ENCODE assay signal across 17 cellular contexts in the genomic region with DNA sequence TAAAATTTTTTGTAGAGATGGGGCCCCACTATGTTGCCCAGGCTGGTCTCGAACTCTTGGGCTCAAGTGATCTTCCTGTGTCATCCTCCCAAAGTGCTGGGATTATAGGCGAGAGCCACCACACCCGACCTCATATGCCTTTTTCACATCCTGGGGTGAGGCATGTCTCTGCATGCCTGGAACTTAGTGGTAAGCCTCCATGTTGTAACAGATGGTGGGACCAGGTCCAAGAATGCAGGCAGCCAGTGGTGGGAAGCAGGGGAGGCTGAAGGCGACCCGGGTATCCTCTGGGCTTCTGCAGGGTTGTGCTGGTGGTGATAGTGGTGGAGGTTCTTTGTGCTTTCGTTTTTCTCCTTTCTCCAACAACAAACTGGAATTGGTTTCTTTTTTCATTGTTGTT. TPM values are rescaled to one million over a fixed set of nuclear protein-coding genes. Genes with fewer than 3 reads are reported as not detected.
DNase-seq lines count a peak whose midpoint lies in the region; ATAC-seq and TF ChIP-seq lines count a peak whose summit lies in the region.
"Had no signal": no experiment of that assay in that cellular context is flagged by ENCODE, and none has a peak within 500 bp of the region (broad histone marks: within the 10 kb centered on the region; RNA-seq: fewer than 3 reads in every experiment).

No MANE protein-coding gene starts in this region.

- no peaks in the 10 kb centered on the region for H3K36me3 ChIP-seq in mammary epithelial cell (ENCODE audit: insufficient read depth, low read length)
- H3K36me3 ChIP-seq: tibial artery had no signal

- H3K4me1 ChIP-seq in mammary epithelial cell (ENCODE audit: insufficient read depth, low read length) = no peaks in the 10 kb centered on the region
- H3K4me1 ChIP-seq: tibial artery had no signal

- CTCF ChIA-PET in mammary epithelial cell (lab: Charles Lee; ENCODE audit: low non-redundant PET) = no interaction called here
- CTCF ChIA-PET in activated CD4-positive, alpha-beta memory T cell treated with anti-CD3 and anti-CD28 coated beads, Interleukin-2, amount 10 ng/mL, durations not matched to agents 7 days and 5 days (lab: Charles Lee) = no interaction called here

- H3K4me3 ChIP-seq in mammary epithelial cell (replicated peaks in 1 of 3; ENCODE audit: insufficient read depth in 1 of 3, low read depth in 2 of 3, low read length in 3 of 3) = no peak overlapping the region
- H3K4me3 ChIP-seq: skin epidermis, tibial artery had no signal

- DNase-seq in G401 (ENCODE audit: low spot score) (peak; percentile 11), MV-4-11 (lab: John Stamatoyannopoulos, UW) (peak; percentile 30), mammary epithelial cell (peak; percentile 72), non-pigmented ciliary epithelial cell (ENCODE audit: low read depth) (peak; percentile 11), head of caudate nucleus (no peak), ACHN (no peak)
- DNase-seq in stimulated activated naive CD8-positive, alpha-beta T cell treated with anti-CD3 and anti-CD28 coated beads, Interleukin-15, Interleukin-2, amounts not matched to agents 100 U/mL and 50 U/mL, for 24 hours = no peak
- DNase-seq in activated CD4-positive, alpha-beta memory T cell treated with anti-CD3 and anti-CD28 coated beads, Interleukin-2, amount 10 ng/mL, durations not matched to agents 7 days and 5 days = no peak
- DNase-seq: activated CD4-positive, alpha-beta T cell treated with anti-CD3 and anti-CD28 coated beads for 48 hours; activated gamma-delta T cell treated with Interleukin-2 at 50 U/mL for 16 hours; NK-92 treated with Interleukin-12 subunit alpha and Interleukin-12 subunit beta, amount 100 ng/mL, for 24 hours; SW 1271; tibial artery had no signal

- in situ Hi-C loops in G401 (cut with HindIII; ENCODE audit: low sequenced_read_pairs) = no loop called here
- in situ Hi-C loops in mammary epithelial cell (cut with MboI; ENCODE audit: low sequenced_read_pairs in 2 of 2) = no loop called here
- in situ Hi-C loops in ACHN (cut with HindIII; ENCODE audit: low pct_ligation_motif_present, low pct_unique_long_range_greater_than_20kb, low sequenced_read_pairs) = no loop called here

- H3K9me3 Mint-ChIP-seq in activated CD4-positive, alpha-beta memory T cell treated with anti-CD3 and anti-CD28 coated beads, Interleukin-2, amount 10 ng/mL, durations not matched to agents 7 days and 5 days = no peaks in the 10 kb centered on the region

- peaks cover 3% of the 10 kb centered on the region for H3K4me1 Mint-ChIP-seq in activated CD4-positive, alpha-beta memory T cell treated with anti-CD3 and anti-CD28 coated beads, Interleukin-2, amount 10 ng/mL, durations not matched to agents 7 days and 5 days

- H3K4me2 ChIP-seq in mammary epithelial cell (ENCODE audit: insufficient read depth, low read depth, low read length) = no peak overlapping the region

- H3K27ac ChIP-seq in mammary epithelial cell (ENCODE audit: insufficient read depth, low read depth, low read length) = no peak overlapping the region
- H3K27ac ChIP-seq: skin epidermis, tibial artery had no signal

- no peak for TF ChIP-seq CTCF in mammary epithelial cell (conservative IDR thresholded peaks at IDR 0.05 in 1 of 2, IDR thresholded peaks at IDR 0.05 in 1 of 2; ENCODE audit: extremely low read depth in 1 of 2, insufficient read depth in 1 of 2, low read depth in 1 of 2, low read length in 2 of 2)

- dilution Hi-C loops in mammary epithelial cell (cut with HindIII; ENCODE audit: low sequenced_read_pairs) = no loop called here

- POLR2A ChIA-PET in activated CD4-positive, alpha-beta memory T cell treated with anti-CD3 and anti-CD28 coated beads, Interleukin-2, amount 10 ng/mL, durations not matched to agents 7 days and 5 days (lab: Charles Lee) = no interaction called here

- no peaks in the 10 kb centered on the region for H3K79me2 ChIP-seq in mammary epithelial cell (ENCODE audit: insufficient read depth, low read length)

- H3K27ac Mint-ChIP-seq in activated CD4-positive, alpha-beta memory T cell treated with anti-CD3 and anti-CD28 coated beads, Interleukin-2, amount 10 ng/mL, durations not matched to agents 7 days and 5 days = no peak overlapping the region

- H2AFZ ChIP-seq in mammary epithelial cell (ENCODE audit: low read depth, low read length) = peak overlapping the region; percentile 32

- no peak overlapping the region for H3K4me3 Mint-ChIP-seq in activated CD4-positive, alpha-beta memory T cell treated with anti-CD3 and anti-CD28 coated beads, Interleukin-2, amount 10 ng/mL, durations not matched to agents 7 days and 5 days

- H3K9me3 ChIP-seq in mammary epithelial cell (replicated peaks; ENCODE audit: insufficient read depth, low read length) = peaks cover under 1% of the 10 kb centered on the region

- intact Hi-C loops in mammary epithelial cell (cut with micrococcal nuclease) (no loop called here), head of caudate nucleus (cut with DNase I) (no loop called here)

- BruUV-seq in mammary epithelial cell (replicated peaks; lab: Mats Ljungman, UMichigan) = no TSS peak

- H3K27me3 Mint-ChIP-seq in activated CD4-positive, alpha-beta memory T cell treated with anti-CD3 and anti-CD28 coated beads, Interleukin-2, amount 10 ng/mL, durations not matched to agents 7 days and 5 days = peaks cover 17% of the 10 kb centered on the region

- 6% methylated on average over 6 of the region's 6 CpGs for WGBS in mammary epithelial cell (ENCODE audit: low coverage, missing lambda C conversion rate)

- no peaks in the 10 kb centered on the region for H4K20me1 ChIP-seq in mammary epithelial cell (ENCODE audit: insufficient read depth, low read length)

- H3K27me3 ChIP-seq in mammary epithelial cell (ENCODE audit: insufficient read depth, low read length) = no peaks in the 10 kb centered on the region

- H3K36me3 Mint-ChIP-seq in activated CD4-positive, alpha-beta memory T cell treated with anti-CD3 and anti-CD28 coated beads, Interleukin-2, amount 10 ng/mL, durations not matched to agents 7 days and 5 days (ENCODE audit: low read depth) = no peaks in the 10 kb centered on the region

- no peak for ATAC-seq in stimulated activated naive CD8-positive, alpha-beta T cell treated with anti-CD3 and anti-CD28 coated beads, Interleukin-15, Interleukin-2, amounts not matched to agents 100 U/mL and 50 U/mL, for 24 hours
- ATAC-seq: left lobe of liver had no signal

- no peak overlapping the region for H3K9ac ChIP-seq in mammary epithelial cell (ENCODE audit: insufficient read depth, low read length)

RNA-seq across cellular contexts. Expression of a gene that starts 30.1 kb away (rescaled TPM):
- total RNA-seq in G401 (2014; rRNA removed; shearing (Covaris generic)) = 181 and 230 TPM in 2 replicates
- 100 to 1,000 TPM in 1 of 2 donors, 10 to 100 TPM in 1; 20.3 to 100 TPM for total RNA-seq in mammary epithelial cell
- polyA plus RNA-seq in mammary epithelial cell = 85.3 TPM
- 6.0 TPM for polyA minus RNA-seq in mammary epithelial cell
- total RNA-seq in activated CD4-positive, alpha-beta memory T cell treated with anti-CD3 and anti-CD28 coated beads, Interleukin-2, amount 10 ng/mL, durations not matched to agents 7 days and 5 days = 10 to 100 TPM; 59.3 to 60.8 TPM

RNA-seq across cellular contexts. Expression of a gene that starts 31.0 kb away (rescaled TPM):
- total RNA-seq in G401 (2014; rRNA removed; shearing (Covaris generic)) = 3.2 and 6.5 TPM in 2 replicates
- total RNA-seq in mammary epithelial cell = not detected
- polyA plus RNA-seq in mammary epithelial cell = not detected
- polyA minus RNA-seq in mammary epithelial cell = not detected
- 1 to 10 TPM; 1.7 to 2.0 TPM for total RNA-seq in activated CD4-positive, alpha-beta memory T cell treated with anti-CD3 and anti-CD28 coated beads, Interleukin-2, amount 10 ng/mL, durations not matched to agents 7 days and 5 days
- total RNA-seq: chondrocyte, left lobe of liver had no signal
- polyA plus RNA-seq: neural cell had no signal

RNA-seq across cellular contexts. Expression of a gene that starts 43.0 kb away (rescaled TPM):
- total RNA-seq in G401 (2014; rRNA removed; shearing (Covaris generic)) = 1,064 and 1,396 TPM in 2 replicates
- 1,000 to 10,000 TPM; 1,272 to 2,030 TPM for total RNA-seq in mammary epithelial cell
- 1,907 TPM for polyA plus RNA-seq in mammary epithelial cell
- polyA minus RNA-seq in mammary epithelial cell = 452 TPM
- 1,000 to 10,000 TPM; 2,013 to 2,059 TPM for total RNA-seq in activated CD4-positive, alpha-beta memory T cell treated with anti-CD3 and anti-CD28 coated beads, Interleukin-2, amount 10 ng/mL, durations not matched to agents 7 days and 5 days

RNA-seq across cellular contexts. Expression of a gene that starts 54.9 kb away (rescaled TPM):
- 3.2 and 4.6 TPM in 2 replicates for total RNA-seq in G401 (2014; rRNA removed; shearing (Covaris generic))
- 1 to 10 TPM in 1 of 2 donors, under 1 TPM in 1; 0.31 to 8.2 TPM for total RNA-seq in mammary epithelial cell
- polyA plus RNA-seq in mammary epithelial cell = 0.15 TPM
- polyA minus RNA-seq in mammary epithelial cell = 0.98 TPM
- 100 to 1,000 TPM; 233 to 237 TPM for total RNA-seq in activated CD4-positive, alpha-beta memory T cell treated with anti-CD3 and anti-CD28 coated beads, Interleukin-2, amount 10 ng/mL, durations not matched to agents 7 days and 5 days

Comparison
In these comparisons a context has a peak if more than half of its experiments do, and no peak if none do; other contexts are left out.
1. DNase-seq: peak in G401 (single experiment), MV-4-11 (single experiment), mammary epithelial cell (single experiment) and non-pigmented ciliary epithelial cell (single experiment); none in stimulated activated naive CD8-positive, alpha-beta T cell treated with anti-CD3 and anti-CD28 coated beads, Interleukin-15, Interleukin-2, amounts not matched to agents 100 U/mL and 50 U/mL, for 24 hours (single experiment), head of caudate nucleus (0 of 42), activated CD4-positive, alpha-beta memory T cell treated with anti-CD3 and anti-CD28 coated beads, Interleukin-2, amount 10 ng/mL, durations not matched to agents 7 days and 5 days (single experiment) and ACHN (single experiment).